In the genomic region with DNA sequence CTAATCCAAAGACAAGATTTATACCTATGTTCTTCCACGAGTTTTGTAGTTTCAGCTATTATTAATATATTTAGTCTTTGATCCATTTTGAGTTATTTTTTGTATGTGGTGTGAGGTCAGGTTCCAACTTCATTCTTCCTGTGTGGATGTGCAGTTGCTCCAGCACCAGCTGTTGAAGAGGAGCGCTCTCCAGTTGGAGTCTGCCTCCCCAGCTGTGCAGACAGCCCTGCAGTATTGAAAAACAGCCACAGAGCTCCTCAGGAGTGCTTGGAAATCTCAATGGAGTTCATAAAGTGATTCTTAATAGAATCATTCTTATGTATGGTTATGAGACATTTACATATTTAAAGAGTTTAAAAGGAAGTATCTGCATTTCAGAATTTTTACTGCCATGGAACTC, we compare ENCODE assay signal across 10 cellular contexts.
"Had no signal": no experiment of that assay in that cellular context is flagged by ENCODE, and none has a peak within 500 bp of the region (broad histone marks: within the 10 kb centered on the region; RNA-seq: fewer than 3 reads in every experiment).

No MANE protein-coding gene starts in this region.

- H3K27ac ChIP-seq: adrenal gland had no signal

- H3K27ac Mint-ChIP-seq: activated CD4-positive, alpha-beta T cell treated with anti-CD3 and anti-CD28 coated beads for 36 hours; activated CD8-positive, alpha-beta T cell treated with anti-CD3 and anti-CD28 coated beads, Interleukin-2, amount 10 ng/mL, durations not matched to agents 7 days and 5 days had no signal

- H3K27me3 ChIP-seq: adrenal gland had no signal

- H3K27me3 Mint-ChIP-seq: activated CD4-positive, alpha-beta T cell treated with anti-CD3 and anti-CD28 coated beads for 36 hours had no signal

- H3K36me3 ChIP-seq: adrenal gland had no signal

- H3K4me3 Mint-ChIP-seq: activated CD4-positive, alpha-beta T cell treated with anti-CD3 and anti-CD28 coated beads for 36 hours; activated CD8-positive, alpha-beta T cell treated with anti-CD3 and anti-CD28 coated beads, Interleukin-2, amount 10 ng/mL, durations not matched to agents 7 days and 5 days had no signal

- ATAC-seq: activated CD4-positive, alpha-beta T cell treated with anti-CD3 and anti-CD28 coated beads for 36 hours; activated CD8-positive, alpha-beta T cell treated with anti-CD3 and anti-CD28 coated beads, Interleukin-2, amount 10 ng/mL, durations not matched to agents 7 days and 5 days; mucosa of descending colon had no signal

- DNase-seq: activated CD4-positive, alpha-beta T cell treated with anti-CD3 and anti-CD28 coated beads for 36 hours; activated CD8-positive, alpha-beta memory T cell treated with anti-CD3 and anti-CD28 coated beads, Interleukin-2, amount 50 U/mL, for 48 hours; activated CD8-positive, alpha-beta T cell treated with anti-CD3 and anti-CD28 coated beads, Interleukin-2, amount 10 ng/mL, durations not matched to agents 7 days and 5 days; adrenal gland; caudate nucleus; effector memory CD4-positive, alpha-beta T cell; hypothalamus; mucosa of descending colon; stimulated activated CD4-positive, alpha-beta T cell treated with anti-CD3 and anti-CD28 coated beads, Interleukin-4, amount 100 ng/mL, for 4 hours; T-helper 9 cell had no signal

- H3K9me3 ChIP-seq: adrenal gland, mucosa of descending colon had no signal

- H3K4me3 ChIP-seq: adrenal gland, mucosa of descending colon had no signal
